ENCODE assay signal across 8 cellular contexts in the genomic region with DNA sequence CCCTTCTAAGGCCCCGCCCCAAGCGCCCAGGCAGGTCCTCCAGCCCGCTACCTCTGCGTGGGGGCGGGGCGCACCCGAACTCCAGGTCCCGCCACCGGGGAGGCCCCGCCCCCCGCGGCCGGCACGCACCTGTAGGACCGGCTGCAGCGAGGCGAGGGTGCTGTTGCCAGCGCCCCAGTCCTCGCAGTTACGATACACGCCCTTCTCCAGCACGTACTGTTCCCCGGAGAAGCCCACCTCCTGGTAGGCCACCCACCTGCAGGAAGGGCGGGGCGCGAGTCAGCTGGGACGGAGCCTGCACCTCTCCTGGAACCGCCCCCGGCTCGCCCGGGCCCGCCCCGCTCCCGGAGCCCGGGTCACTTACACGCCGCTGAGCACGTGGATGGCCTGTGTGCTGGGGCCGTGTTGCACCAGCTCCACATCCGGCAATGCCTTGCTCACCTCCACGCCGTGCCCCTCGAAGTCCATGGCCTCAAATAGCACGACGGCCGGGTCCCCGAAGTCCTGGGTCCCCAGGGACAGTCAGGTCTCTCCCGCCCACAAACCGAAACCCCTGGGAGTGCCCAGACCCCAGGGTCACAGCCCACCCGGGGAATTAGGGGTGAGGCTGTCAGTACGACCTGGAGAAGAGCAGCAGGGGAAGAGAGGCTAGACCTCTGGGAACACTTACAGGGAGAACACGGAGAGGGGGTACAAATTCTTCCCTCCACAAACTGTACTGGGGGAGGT. TPM values are rescaled to one million over a fixed set of nuclear protein-coding genes. Genes with fewer than 3 reads are reported as not detected.
DNase-seq lines count a peak whose midpoint lies in the region; ATAC-seq and TF ChIP-seq lines count a peak whose summit lies in the region.

No MANE protein-coding gene starts in this region.

- H3K9ac ChIP-seq in NT2/D1 (ENCODE audit: insufficient read length, low read depth): peak overlapping the region; percentile 75

- no peaks in the 10 kb centered on the region for H3K9me3 ChIP-seq in NT2/D1 (ENCODE audit: insufficient read depth, low read length)
- no peaks in the 10 kb centered on the region for H3K9me3 ChIP-seq in gastroesophageal sphincter
- no peaks in the 10 kb centered on the region for H3K9me3 ChIP-seq in upper lobe of right lung

- peaks cover 18% of the 10 kb centered on the region for H3K4me1 ChIP-seq in NT2/D1 (ENCODE audit: insufficient read depth, insufficient read length)
- peaks cover 0 to 14% (median 3%) of the 10 kb centered on the region in 3 donors for H3K4me1 ChIP-seq in gastroesophageal sphincter
- peaks cover 7% of the 10 kb centered on the region for H3K4me1 ChIP-seq in upper lobe of right lung

- TF ChIP-seq CTCF in GM12865 (IDR thresholded peaks at IDR 0.05; ENCODE audit: insufficient read depth, low read depth, low read length, missing control alignments) (no peak), gastroesophageal sphincter (IDR thresholded peaks at IDR 0.05) (no peak), upper lobe of right lung (IDR thresholded peaks at IDR 0.05) (no peak)

- intact Hi-C loops in posterior vena cava (cut with DNase I) (no loop called here), upper lobe of right lung (cut with DNase I) (no loop called here)

- peak; percentile 77 for DNase-seq in GM12865 (ENCODE audit: low read depth)
- peak; percentile 85 for DNase-seq in NT2/D1 (ENCODE audit: low read depth, low spot score)
- peak; percentile 79 to 81 for DNase-seq in activated T-helper 1 cell treated with anti-CD3 and anti-CD28 coated beads, Interleukin-2, amount 50 U/mL, for 16 hours (ENCODE audit: low read depth in 1 of 2, low spot score in 1 of 2)
- DNase-seq in posterior vena cava (ENCODE audit: low spot score): peak; percentile 83
- DNase-seq in upper lobe of right lung: peak; percentile 95
- no peak for DNase-seq in UCSD-AML1 (lab: John Stamatoyannopoulos, UW; ENCODE audit: unreplicated experiment)

- 67% methylated on average over 2 of the region's 52 CpGs; no CpG with 5 or more reads in 1 of the 2 donors for WGBS in gastroesophageal sphincter (ENCODE audit: low coverage in 1 of 2), 2 donors

- H3K27me3 ChIP-seq in NT2/D1 (ENCODE audit: insufficient read depth, insufficient read length): peaks cover 9% of the 10 kb centered on the region
- peaks cover 66% of the 10 kb centered on the region for H3K27me3 ChIP-seq in gastroesophageal sphincter
- peaks cover 15% of the 10 kb centered on the region for H3K27me3 ChIP-seq in upper lobe of right lung

- TF ChIP-seq POLR2A in gastroesophageal sphincter (IDR thresholded peaks at IDR 0.05): no peak

- ATAC-seq in HG03520 (IDR thresholded peaks at IDR 0.05; ENCODE audit: unreplicated experiment): peak; percentile 65
- ATAC-seq in gastroesophageal sphincter: peak; percentile 67
- ATAC-seq in upper lobe of right lung: peak; percentile 97

- H3K4me3 ChIP-seq in GM12865 (ENCODE audit: low read depth, low read length) (peak overlapping the region; percentile 33), NT2/D1 (ENCODE audit: insufficient read length, low read depth) (peak overlapping the region; percentile 78), gastroesophageal sphincter (peak overlapping the region; percentile 0 to 51), upper lobe of right lung (peak overlapping the region; percentile 58)

- H3K36me3 ChIP-seq in NT2/D1 (ENCODE audit: insufficient read depth, insufficient read length, low read length): no peaks in the 10 kb centered on the region
- H3K36me3 ChIP-seq in gastroesophageal sphincter: no peaks in the 10 kb centered on the region
- H3K36me3 ChIP-seq in upper lobe of right lung: no peaks in the 10 kb centered on the region

- no peak for TF ChIP-seq EP300 in gastroesophageal sphincter (IDR thresholded peaks at IDR 0.05)

- H3K27ac ChIP-seq in gastroesophageal sphincter (no peak overlapping the region), upper lobe of right lung (no peak overlapping the region)

RNA-seq across cellular contexts. Expression of a gene that starts 17.3 kb away (rescaled TPM):
- total RNA-seq in gastroesophageal sphincter: 1 to 10 TPM in 1 of 4 donors, under 1 TPM in 3; 0.35 to 2.7 (median 0.50) TPM
- total RNA-seq in posterior vena cava: under 1 TPM in 1 of 2 donors, not detected in 1; 0.52 TPM
- 6.9 TPM for total RNA-seq in upper lobe of right lung

RNA-seq across cellular contexts. Expression of a gene that starts 18.9 kb away (rescaled TPM):
- total RNA-seq in gastroesophageal sphincter (1 to 10 TPM in 3 of 4 donors, not detected in 1; 1.8 to 2.7 (median 2.2) TPM), posterior vena cava (10 to 100 TPM in 1 of 2 donors, 1 to 10 TPM in 1; 7.0 to 16.1 TPM), upper lobe of right lung (348 TPM)

RNA-seq across cellular contexts. Expression of a gene that starts 30.2 kb away (rescaled TPM):
- 10 to 100 TPM in 2 of 4 donors, 1 to 10 TPM in 2; 3.7 to 12.1 (median 10.5) TPM for total RNA-seq in gastroesophageal sphincter
- total RNA-seq in posterior vena cava: 10 to 100 TPM; 12.2 to 17.1 TPM
- 37.0 TPM for total RNA-seq in upper lobe of right lung

RNA-seq across cellular contexts. Expression of a gene that starts 35.9 kb away (rescaled TPM):
- total RNA-seq in gastroesophageal sphincter (under 1 TPM in 1 of 4 donors, not detected in 3; 0.62 TPM), posterior vena cava (not detected), upper lobe of right lung (1.1 TPM)

RNA-seq across cellular contexts. Expression of a gene that starts 56.8 kb away (rescaled TPM):
- total RNA-seq in gastroesophageal sphincter (10 to 100 TPM; 31.6 to 60.2 (median 44.0) TPM), posterior vena cava (100 to 1,000 TPM; 163 to 190 TPM), upper lobe of right lung (169 TPM)

Comparison
In these comparisons a context has a peak if more than half of its experiments do, and no peak if none do; other contexts are left out.
1. H3K4me3 ChIP-seq: peak in every context shown above with its lines; median percentile 78 in NT2/D1; 58 in upper lobe of right lung; 33 in GM12865; 26 in gastroesophageal sphincter.
2. RNA of a gene that starts 18.9 kb away (total RNA-seq): 348 TPM in upper lobe of right lung (single experiment); 7.0 to 16.1 TPM in posterior vena cava and 1.8 to 2.7 TPM in gastroesophageal sphincter; every median in the first group is over 10 times any median in the second.
3. Peak in every context shown above with its lines, with median percentiles within 50 percentile points of each other: ATAC-seq.